In genomic region chr1:111062624-111063023, GRCh38 we compare ENCODE assay signal across 16 cellular contexts.
DNase-seq lines count a peak whose midpoint lies in the region; ATAC-seq and TF ChIP-seq lines count a peak whose summit lies in the region.
"Had no signal": no experiment of that assay in that cellular context is flagged by ENCODE, and none has a peak within 500 bp of the region (broad histone marks: within the 10 kb centered on the region; RNA-seq: fewer than 3 reads in every experiment).

No MANE protein-coding gene starts in this region.

- no peak overlapping the region for H4K91ac ChIP-seq in neuronal stem cell (ENCODE audit: low read depth, low read length, poor library complexity)

- no peak overlapping the region for H3K4ac ChIP-seq in neuronal stem cell (ENCODE audit: low read length)

- no peak overlapping the region for H2AK5ac ChIP-seq in neuronal stem cell (ENCODE audit: low read depth, low read length)

- peak; percentile 4; the same call in 1 of the 2 replicates for TF ChIP-seq POLR2A in Raji (IDR thresholded peaks at IDR 0.05; ENCODE audit: insufficient read depth, low read depth, low read length)

- no peak overlapping the region for H3K14ac ChIP-seq in neuronal stem cell (ENCODE audit: low read length)

- no peak overlapping the region for H3K9ac ChIP-seq in BLaER1
- no peak overlapping the region for H3K9ac ChIP-seq in neuronal stem cell (ENCODE audit: low read depth, low read length, poor library complexity)
- H3K9ac ChIP-seq: BLaER1 treated with 17β-estradiol and CSF1 and Interleukin-3, amounts not matched to agents 10 nM and 100 nM had no signal

- no peak overlapping the region for H3K23ac ChIP-seq in neuronal stem cell (ENCODE audit: low read depth, low read length, poor library complexity)

- no peak overlapping the region for H2BK15ac ChIP-seq in neuronal stem cell (ENCODE audit: low read length)

- no peaks in the 10 kb centered on the region for H4K20me1 ChIP-seq in BLaER1
- H4K20me1 ChIP-seq: BLaER1 treated with 17β-estradiol and CSF1 and Interleukin-3, amounts not matched to agents 10 nM and 100 nM had no signal

- peaks cover 37% of the 10 kb centered on the region for H3K9me3 ChIP-seq in BLaER1
- no peaks in the 10 kb centered on the region for H3K9me3 ChIP-seq in neuronal stem cell (replicated peaks in 1 of 2; ENCODE audit: control insufficient read depth in 2 of 2, insufficient read depth in 1 of 2, low read depth in 1 of 2, low read length in 2 of 2)

- H3K4me3 ChIP-seq in BLaER1 (no peak overlapping the region), neuronal stem cell (ENCODE audit: low read length in 2 of 2) (no peak overlapping the region)
- H3K4me3 ChIP-seq: BLaER1 treated with 17β-estradiol and CSF1 and Interleukin-3, amounts not matched to agents 10 nM and 100 nM; GM23338 had no signal

- no peak overlapping the region for H3K18ac ChIP-seq in neuronal stem cell (ENCODE audit: low read length)

- no peak overlapping the region for H2BK5ac ChIP-seq in neuronal stem cell (ENCODE audit: low read length)

- H3K27ac ChIP-seq in BLaER1: no peak overlapping the region
- H3K27ac ChIP-seq in neuronal stem cell (replicated peaks; ENCODE audit: low read length): no peak overlapping the region
- H3K27ac ChIP-seq: BLaER1 treated with 17β-estradiol and CSF1 and Interleukin-3, amounts not matched to agents 10 nM and 100 nM had no signal

- no peaks in the 10 kb centered on the region for H3K79me1 ChIP-seq in neuronal stem cell (ENCODE audit: low read depth, low read length)

- no peak overlapping the region for H4K8ac ChIP-seq in neuronal stem cell (ENCODE audit: low read depth, low read length)

- H3K36me3 ChIP-seq in BLaER1: no peaks in the 10 kb centered on the region
- H3K36me3 ChIP-seq in neuronal stem cell (replicated peaks in 1 of 2; ENCODE audit: control insufficient read depth in 2 of 2, insufficient read depth in 2 of 2, low read length in 2 of 2): no peaks in the 10 kb centered on the region
- H3K36me3 ChIP-seq: BLaER1 treated with 17β-estradiol and CSF1 and Interleukin-3, amounts not matched to agents 10 nM and 100 nM had no signal

- H2BK12ac ChIP-seq in neuronal stem cell (ENCODE audit: low read length): no peak overlapping the region

- ATAC-seq in HG02610 (IDR thresholded peaks at IDR 0.05; ENCODE audit: unreplicated experiment): peak; percentile 51
- no peak for ATAC-seq in HG03571 (IDR thresholded peaks at IDR 0.05; ENCODE audit: unreplicated experiment)
- no peak for ATAC-seq in HG02973 (IDR thresholded peaks at IDR 0.05; ENCODE audit: unreplicated experiment)
- ATAC-seq: CD8-positive, alpha-beta T cell; GM23338; HCT116 had no signal

- WGBS in neuronal stem cell (ENCODE audit: extremely low coverage in 2 of 2, insufficient read length in 2 of 2, insufficient replicate concordance in 1 of 2), 2 donors: no CpG with 5 or more reads among the region's 2 CpGs

- H3K4me2 ChIP-seq in BLaER1 (peak overlapping the region; percentile 32; the same call in 1 of the 2 replicates), neuronal stem cell (ENCODE audit: insufficient read depth, low read length, poor library complexity, severe bottlenecking) (no peak overlapping the region)
- H3K4me2 ChIP-seq: GM23338 had no signal

- no peak overlapping the region for H2BK120ac ChIP-seq in neuronal stem cell (ENCODE audit: low read depth, low read length)

- H3K27me3 ChIP-seq in BLaER1 (no peaks in the 10 kb centered on the region), neuronal stem cell (ENCODE audit: control insufficient read depth in 3 of 3, insufficient read depth in 3 of 3, low read depth in 1 of 3, low read length in 3 of 3) (no peaks in the 10 kb centered on the region)
- H3K27me3 ChIP-seq: BLaER1 treated with 17β-estradiol and CSF1 and Interleukin-3, amounts not matched to agents 10 nM and 100 nM had no signal

- DNase-seq in neuronal stem cell (ENCODE audit: low spot score): no peak
- no peak for DNase-seq in NOMO-1 treated with DMSO at 0.1 percent for 48 hours (lab: John Stamatoyannopoulos, UW; ENCODE audit: unreplicated experiment)
- DNase-seq: 8988T; Calu3; CD8-positive, alpha-beta T cell; DMS79 treated with DMSO at 0.1 percent for 48 hours; H7; HFFc6 had no signal

- H3K4me1 ChIP-seq in BLaER1 (peaks cover 10% of the 10 kb centered on the region), neuronal stem cell (ENCODE audit: control insufficient read depth in 2 of 2, insufficient read depth in 1 of 2, low read depth in 1 of 2, low read length in 2 of 2) (no peaks in the 10 kb centered on the region)

- peak overlapping the region; percentile 49 for H2AFZ ChIP-seq in neuronal stem cell (ENCODE audit: low read length)
- H2AFZ ChIP-seq: GM23338 had no signal
